In genomic region chr11:74235121-74235520, GRCh38 we compare ENCODE assay signal across 8 cellular contexts.
"Had no signal": no experiment of that assay in that cellular context is flagged by ENCODE, and none has a peak within 500 bp of the region (broad histone marks: within the 10 kb centered on the region; RNA-seq: fewer than 3 reads in every experiment).

No MANE protein-coding gene starts in this region.

- H3K9me3 ChIP-seq: HAP-1 had no signal

- H3K4me1 ChIP-seq: HAP-1 had no signal

- H3K4me3 ChIP-seq: GM23248, HAP-1 had no signal

- H3K9ac ChIP-seq: GM23248 had no signal

- H3K27ac ChIP-seq: GM23248, HL-60 had no signal

- H2AFZ ChIP-seq: GM23248 had no signal

- ATAC-seq: HCT116, HepG2 had no signal

- DNase-seq: GM23248, GOT3, H7, HFFc6 had no signal
